In the genomic region with DNA sequence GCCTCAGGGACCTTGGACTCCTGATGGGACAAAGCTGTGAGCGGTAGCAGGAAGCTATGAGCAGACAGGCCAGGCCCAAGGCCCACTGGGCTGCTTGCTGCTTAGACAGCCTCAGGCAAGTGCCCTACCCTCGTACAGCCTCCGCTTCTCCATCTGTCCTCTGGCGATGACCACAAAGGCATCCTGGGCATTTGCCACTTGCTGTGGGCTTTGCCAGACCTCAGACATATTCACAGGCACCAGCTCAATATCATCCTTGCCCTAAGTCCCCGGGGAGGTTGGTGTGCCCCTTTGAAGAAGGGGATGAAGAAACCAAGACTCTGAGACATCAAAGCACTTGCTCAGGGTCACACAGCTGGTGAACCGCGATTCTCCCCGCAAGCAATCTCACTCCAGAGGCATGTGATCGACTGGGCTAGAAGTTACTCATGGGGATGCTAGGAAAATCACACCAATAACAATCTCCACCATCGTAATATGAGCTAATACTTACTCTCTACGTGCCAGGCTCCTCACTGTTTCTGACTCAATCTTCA, we compare ENCODE assay signal across 1 cellular context.
TF ChIP-seq lines count a peak whose summit lies in the region.

No MANE protein-coding gene starts in this region.

TF ChIP-seq in HepG2, 621 proteins besides CTCF, POLR2A, EP300 and RAD21 (continues in another document):
- TF ChIP-seq KLF13 (CRISPR knock-in tag; IDR thresholded peaks at IDR 0.05) (no peak), ZFX (CRISPR knock-in tag; IDR thresholded peaks at IDR 0.05; ENCODE audit: low read depth) (peak; percentile 66), ZNF432 (CRISPR knock-in tag; IDR thresholded peaks at IDR 0.05; ENCODE audit: borderline replicate concordance) (no peak), NFIB (CRISPR knock-in tag; IDR thresholded peaks at IDR 0.05; ENCODE audit: borderline replicate concordance) (no peak), ZMYM3 (CRISPR knock-in tag; IDR thresholded peaks at IDR 0.05) (no peak), UBTF (CRISPR knock-in tag; IDR thresholded peaks at IDR 0.05) (0 out of 2 replicates have a peak, but pooled peaks have one; percentile 31), SSRP1 (CRISPR knock-in tag; IDR thresholded peaks at IDR 0.05) (no peak), NR0B2 (CRISPR knock-in tag; IDR thresholded peaks at IDR 0.05) (no peak), ZNF660 (CRISPR knock-in tag; IDR thresholded peaks at IDR 0.05; ENCODE audit: borderline replicate concordance, low read depth) (no peak), HES4 (CRISPR knock-in tag; IDR thresholded peaks at IDR 0.05; ENCODE audit: borderline replicate concordance) (0 out of 2 replicates have a peak, but pooled peaks have one; percentile 35), ATRX (CRISPR knock-in tag; IDR thresholded peaks at IDR 0.05; ENCODE audit: borderline replicate concordance) (no peak), SIN3A (IDR thresholded peaks at IDR 0.05; ENCODE audit: borderline replicate concordance, low read depth, low read length) (no peak), ZNF225 (CRISPR knock-in tag; IDR thresholded peaks at IDR 0.05) (no peak), ZSCAN22 (CRISPR knock-in tag; IDR thresholded peaks at IDR 0.05) (no peak), ZFP91 (CRISPR knock-in tag; IDR thresholded peaks at IDR 0.05; ENCODE audit: borderline replicate concordance) (0 out of 2 replicates have a peak, but pooled peaks have one; percentile 34), ZNF687 (CRISPR knock-in tag; IDR thresholded peaks at IDR 0.05) (peak; percentile 61; the same call in 1 of the 2 replicates), LCORL (IDR thresholded peaks at IDR 0.05) (no peak), LCORL (CRISPR knock-in tag; IDR thresholded peaks at IDR 0.05) (0 out of 2 replicates have a peak, but pooled peaks have one; percentile 25), ZBTB38 (CRISPR knock-in tag; IDR thresholded peaks at IDR 0.05) (peak; percentile 58), ZBTB7A (CRISPR knock-in tag; IDR thresholded peaks at IDR 0.05) (peak; percentile 25; the same call in 1 of the 2 replicates), FOXJ3 (CRISPR knock-in tag; IDR thresholded peaks at IDR 0.05; ENCODE audit: borderline replicate concordance) (no peak), ZFY (CRISPR knock-in tag; IDR thresholded peaks at IDR 0.05) (peak; percentile 55), FOXK2 (IDR thresholded peaks at IDR 0.05) (no peak), NR3C1 (CRISPR knock-in tag; IDR thresholded peaks at IDR 0.05) (no peak), PRDM4 (CRISPR knock-in tag; IDR thresholded peaks at IDR 0.05; ENCODE audit: borderline replicate concordance) (no peak), FOXM1 (CRISPR knock-in tag; IDR thresholded peaks at IDR 0.05) (no peak), POLR2AphosphoS2 (IDR thresholded peaks at IDR 0.05; ENCODE audit: low read depth, low read length) (no peak), ZNF672 (CRISPR knock-in tag; IDR thresholded peaks at IDR 0.05) (no peak), IRX3 (CRISPR knock-in tag; IDR thresholded peaks at IDR 0.05; ENCODE audit: borderline replicate concordance, low read depth) (no peak), ZNF547 (CRISPR knock-in tag; IDR thresholded peaks at IDR 0.05) (no peak), KDM4B (CRISPR knock-in tag; IDR thresholded peaks at IDR 0.05) (no peak), ZNF678 (CRISPR knock-in tag; IDR thresholded peaks at IDR 0.05) (no peak), TFDP2 (CRISPR knock-in tag; IDR thresholded peaks at IDR 0.05) (no peak), ZNF451 (CRISPR knock-in tag; IDR thresholded peaks at IDR 0.05) (peak; percentile 27; the same call in 1 of the 2 replicates)
- TF ChIP-seq, protein P1, sequence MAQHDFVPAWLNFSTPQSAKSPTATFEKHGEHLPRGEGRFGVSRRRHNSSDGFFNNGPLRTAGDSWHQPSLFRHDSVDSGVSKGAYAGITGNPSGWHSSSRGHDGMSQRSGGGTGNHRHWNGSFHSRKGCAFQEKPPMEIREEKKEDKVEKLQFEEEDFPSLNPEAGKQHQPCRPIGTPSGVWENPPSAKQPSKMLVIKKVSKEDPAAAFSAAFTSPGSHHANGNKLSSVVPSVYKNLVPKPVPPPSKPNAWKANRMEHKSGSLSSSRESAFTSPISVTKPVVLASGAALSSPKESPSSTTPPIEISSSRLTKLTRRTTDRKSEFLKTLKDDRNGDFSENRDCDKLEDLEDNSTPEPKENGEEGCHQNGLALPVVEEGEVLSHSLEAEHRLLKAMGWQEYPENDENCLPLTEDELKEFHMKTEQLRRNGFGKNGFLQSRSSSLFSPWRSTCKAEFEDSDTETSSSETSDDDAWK (CRISPR knock-in tag; IDR thresholded peaks at IDR 0.05), result no peak
- TF ChIP-seq, protein P2, sequence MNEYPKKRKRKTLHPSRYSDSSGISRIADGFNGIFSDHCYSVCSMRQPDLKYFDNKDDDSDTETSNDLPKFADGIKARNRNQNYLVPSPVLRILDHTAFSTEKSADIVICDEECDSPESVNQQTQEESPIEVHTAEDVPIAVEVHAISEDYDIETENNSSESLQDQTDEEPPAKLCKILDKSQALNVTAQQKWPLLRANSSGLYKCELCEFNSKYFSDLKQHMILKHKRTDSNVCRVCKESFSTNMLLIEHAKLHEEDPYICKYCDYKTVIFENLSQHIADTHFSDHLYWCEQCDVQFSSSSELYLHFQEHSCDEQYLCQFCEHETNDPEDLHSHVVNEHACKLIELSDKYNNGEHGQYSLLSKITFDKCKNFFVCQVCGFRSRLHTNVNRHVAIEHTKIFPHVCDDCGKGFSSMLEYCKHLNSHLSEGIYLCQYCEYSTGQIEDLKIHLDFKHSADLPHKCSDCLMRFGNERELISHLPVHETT (CRISPR knock-in tag; conservative IDR thresholded peaks at IDR 0.05), result no peak
- TF ChIP-seq, protein P3, sequence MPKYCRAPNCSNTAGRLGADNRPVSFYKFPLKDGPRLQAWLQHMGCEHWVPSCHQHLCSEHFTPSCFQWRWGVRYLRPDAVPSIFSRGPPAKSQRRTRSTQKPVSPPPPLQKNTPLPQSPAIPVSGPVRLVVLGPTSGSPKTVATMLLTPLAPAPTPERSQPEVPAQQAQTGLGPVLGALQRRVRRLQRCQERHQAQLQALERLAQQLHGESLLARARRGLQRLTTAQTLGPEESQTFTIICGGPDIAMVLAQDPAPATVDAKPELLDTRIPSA (CRISPR knock-in tag; IDR thresholded peaks at IDR 0.05; ENCODE audit: borderline replicate concordance), result no peak
- TF ChIP-seq, protein P4, sequence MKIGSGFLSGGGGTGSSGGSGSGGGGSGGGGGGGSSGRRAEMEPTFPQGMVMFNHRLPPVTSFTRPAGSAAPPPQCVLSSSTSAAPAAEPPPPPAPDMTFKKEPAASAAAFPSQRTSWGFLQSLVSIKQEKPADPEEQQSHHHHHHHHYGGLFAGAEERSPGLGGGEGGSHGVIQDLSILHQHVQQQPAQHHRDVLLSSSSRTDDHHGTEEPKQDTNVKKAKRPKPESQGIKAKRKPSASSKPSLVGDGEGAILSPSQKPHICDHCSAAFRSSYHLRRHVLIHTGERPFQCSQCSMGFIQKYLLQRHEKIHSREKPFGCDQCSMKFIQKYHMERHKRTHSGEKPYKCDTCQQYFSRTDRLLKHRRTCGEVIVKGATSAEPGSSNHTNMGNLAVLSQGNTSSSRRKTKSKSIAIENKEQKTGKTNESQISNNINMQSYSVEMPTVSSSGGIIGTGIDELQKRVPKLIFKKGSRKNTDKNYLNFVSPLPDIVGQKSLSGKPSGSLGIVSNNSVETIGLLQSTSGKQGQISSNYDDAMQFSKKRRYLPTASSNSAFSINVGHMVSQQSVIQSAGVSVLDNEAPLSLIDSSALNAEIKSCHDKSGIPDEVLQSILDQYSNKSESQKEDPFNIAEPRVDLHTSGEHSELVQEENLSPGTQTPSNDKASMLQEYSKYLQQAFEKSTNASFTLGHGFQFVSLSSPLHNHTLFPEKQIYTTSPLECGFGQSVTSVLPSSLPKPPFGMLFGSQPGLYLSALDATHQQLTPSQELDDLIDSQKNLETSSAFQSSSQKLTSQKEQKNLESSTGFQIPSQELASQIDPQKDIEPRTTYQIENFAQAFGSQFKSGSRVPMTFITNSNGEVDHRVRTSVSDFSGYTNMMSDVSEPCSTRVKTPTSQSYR (CRISPR knock-in tag; IDR thresholded peaks at IDR 0.05; ENCODE audit: borderline replicate concordance), result no peak
- TF ChIP-seq, protein P5, sequence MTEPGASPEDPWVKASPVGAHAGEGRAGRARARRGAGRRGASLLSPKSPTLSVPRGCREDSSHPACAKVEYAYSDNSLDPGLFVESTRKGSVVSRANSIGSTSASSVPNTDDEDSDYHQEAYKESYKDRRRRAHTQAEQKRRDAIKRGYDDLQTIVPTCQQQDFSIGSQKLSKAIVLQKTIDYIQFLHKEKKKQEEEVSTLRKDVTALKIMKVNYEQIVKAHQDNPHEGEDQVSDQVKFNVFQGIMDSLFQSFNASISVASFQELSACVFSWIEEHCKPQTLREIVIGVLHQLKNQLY (CRISPR knock-in tag; IDR thresholded peaks at IDR 0.05), result no peak
